15 cellular contexts compared by ENCODE assay signal in the genomic region with DNA sequence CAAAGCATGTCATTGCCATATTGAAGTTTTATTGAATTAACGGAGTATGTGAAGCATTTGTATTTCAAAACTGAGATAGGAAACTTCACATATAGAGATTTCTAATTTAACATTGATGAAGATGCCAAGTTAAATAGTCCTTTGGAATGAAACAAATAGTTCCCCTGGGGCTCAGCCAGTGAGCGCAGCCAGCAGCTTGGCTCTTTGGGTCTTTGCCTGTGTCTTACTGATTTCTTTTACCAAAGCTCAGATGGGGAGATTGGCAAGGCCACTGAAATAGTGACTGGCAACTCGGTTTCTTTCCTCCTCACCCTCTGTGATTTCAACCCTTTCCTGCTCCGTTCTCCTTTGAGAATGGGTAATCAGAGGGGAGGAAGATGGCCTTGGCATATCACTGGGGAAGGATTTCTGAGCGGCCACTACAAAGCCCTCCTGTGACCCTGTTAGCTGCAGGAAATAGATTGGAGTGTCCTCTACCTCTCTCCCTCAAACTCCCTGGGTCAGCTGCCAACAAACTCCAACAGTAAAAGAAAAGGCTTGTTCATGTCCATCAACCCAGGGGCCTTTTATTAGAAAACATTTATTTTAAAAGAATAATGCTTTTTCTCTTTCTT. TPM values are rescaled to one million over a fixed set of nuclear protein-coding genes. Genes with fewer than 3 reads are reported as not detected.
DNase-seq lines count a peak whose midpoint lies in the region; ATAC-seq and TF ChIP-seq lines count a peak whose summit lies in the region.
"Had no signal": no experiment of that assay in that cellular context is flagged by ENCODE, and none has a peak within 500 bp of the region (broad histone marks: within the 10 kb centered on the region; RNA-seq: fewer than 3 reads in every experiment).

No MANE protein-coding gene starts in this region.

- H3K4me1 ChIP-seq in gastrocnemius medialis = peaks cover 13 to 20% of the 10 kb centered on the region in 2 donors
- no peaks in the 10 kb centered on the region for H3K4me1 ChIP-seq in OCI-LY7 (ENCODE audit: insufficient read depth, low read length, poor library complexity, severe bottlenecking)
- peaks cover 0 to 7% (median 2%) of the 10 kb centered on the region in 4 donors for H3K4me1 ChIP-seq in sigmoid colon

- H4K20me1 ChIP-seq in OCI-LY7 (ENCODE audit: insufficient read depth, low read length) = no peaks in the 10 kb centered on the region

- intact Hi-C loops in gastrocnemius medialis (cut with DNase I; ENCODE audit: low total_unique reads) = no loop called here
- intact Hi-C loops in OCI-LY7 (cut with micrococcal nuclease; ENCODE audit: unreplicated experiment) = no loop called here
- intact Hi-C loops in sigmoid colon (cut with DNase I) = no loop called here

- H2AFZ ChIP-seq in OCI-LY7 (ENCODE audit: low read length) = no peak overlapping the region

- H3K36me3 ChIP-seq in gastrocnemius medialis (no peaks in the 10 kb centered on the region), OCI-LY7 (ENCODE audit: insufficient read depth, low read length) (no peaks in the 10 kb centered on the region), sigmoid colon (peaks cover 0 to 41% (median 18%) of the 10 kb centered on the region in 4 donors)

- H3K27ac ChIP-seq in gastrocnemius medialis = peak overlapping the region in 3 of 4 donors; percentile 55 to 63 (median 57)
- H3K27ac ChIP-seq in OCI-LY7 (ENCODE audit: low read depth, low read length, poor library complexity, severe bottlenecking) = no peak overlapping the region
- peak overlapping the region in 2 of 4 donors; percentile 25 to 68 for H3K27ac ChIP-seq in sigmoid colon

- CTCF ChIA-PET in OCI-LY7 (lab: Charles Lee; ENCODE audit: unreplicated experiment) = no interaction called here

- no peak for TF ChIP-seq EP300 in sigmoid colon (IDR thresholded peaks at IDR 0.05)

- DNase-seq in NCI-H446 (lab: John Stamatoyannopoulos, UW) = peak; percentile 28 to 67
- DNase-seq in dermis microvascular lymphatic vessel endothelial cell (ENCODE audit: low read depth in 2 of 2) = peak; percentile 15 to 56
- DNase-seq in left lobe of liver (ENCODE audit: low spot score) = peak; percentile 74
- no peak for DNase-seq in gastrocnemius medialis
- DNase-seq in OCI-LY7 (ENCODE audit: low spot score) = no peak
- DNase-seq in sigmoid colon = no peak
- no peak for DNase-seq in NCI-H774 (lab: John Stamatoyannopoulos, UW)
- DNase-seq: activated CD8-positive, alpha-beta memory T cell treated with anti-CD3 and anti-CD28 coated beads for 24 hours; cortex of kidney; EL; naive B cell; NCI-H1048; RPMI8226; T-cell had no signal

- no peaks in the 10 kb centered on the region for H3K9me3 ChIP-seq in gastrocnemius medialis
- no peaks in the 10 kb centered on the region for H3K9me3 ChIP-seq in OCI-LY7 (ENCODE audit: low read length)
- H3K9me3 ChIP-seq in sigmoid colon = no peaks in the 10 kb centered on the region

- WGBS in sigmoid colon, 2 donors = 81 to 88% methylated on average over 5 of the region's 5 CpGs

- no peaks in the 10 kb centered on the region for H3K27me3 ChIP-seq in gastrocnemius medialis
- no peaks in the 10 kb centered on the region for H3K27me3 ChIP-seq in sigmoid colon

- peak; percentile 93 for ATAC-seq in left lobe of liver
- peak; percentile 35 to 37 for ATAC-seq in gastrocnemius medialis
- ATAC-seq in GM18858 (IDR thresholded peaks at IDR 0.05; ENCODE audit: unreplicated experiment) = no peak
- ATAC-seq: T-cell had no signal

- in situ Hi-C loops in gastrocnemius medialis (cut with MboI; ENCODE audit: low sequenced_read_pairs in 4 of 4) = no loop called here

- no peak for TF ChIP-seq CTCF in gastrocnemius medialis (IDR thresholded peaks at IDR 0.05 in 4 of 5, conservative IDR thresholded peaks at IDR 0.05 in 1 of 5)
- TF ChIP-seq CTCF in OCI-LY7 (conservative IDR thresholded peaks at IDR 0.05; ENCODE audit: low read length) = no peak
- TF ChIP-seq CTCF in sigmoid colon (IDR thresholded peaks at IDR 0.05) = no peak

- H3K4me3 ChIP-seq in gastrocnemius medialis = no peak overlapping the region
- H3K4me3 ChIP-seq in OCI-LY7 (ENCODE audit: low read depth, low read length, poor library complexity, severe bottlenecking) = no peak overlapping the region
- H3K4me3 ChIP-seq in sigmoid colon = no peak overlapping the region

- BruUV-seq in OCI-LY7 (replicated peaks; lab: Mats Ljungman, UMichigan) = no TSS peak

- no peaks in the 10 kb centered on the region for H3K9me2 ChIP-seq in OCI-LY7 (ENCODE audit: insufficient read depth, low read length)

- no peak overlapping the region for H3K4me2 ChIP-seq in OCI-LY7 (ENCODE audit: low read length)

- H3K79me2 ChIP-seq in OCI-LY7 (ENCODE audit: insufficient read depth, low read depth, low read length) = no peaks in the 10 kb centered on the region

- POLR2A ChIA-PET in OCI-LY7 (lab: Charles Lee) = no interaction called here

- TF ChIP-seq POLR2A in gastrocnemius medialis (IDR thresholded peaks at IDR 0.05) (no peak), sigmoid colon (IDR thresholded peaks at IDR 0.05) (no peak)

RNA-seq across cellular contexts. Expression of a gene that starts 59.5 kb away (rescaled TPM):
- total RNA-seq in dermis microvascular lymphatic vessel endothelial cell (27.7 and 44.4 TPM in 2 replicates), left lobe of liver (14.9 TPM), gastrocnemius medialis (1 to 10 TPM; 2.8 to 4.8 (median 3.4) TPM), OCI-LY7 (2022) (0.04 TPM in 1 of 2 replicates, not detected in the other), sigmoid colon (10 to 100 TPM; 23.0 to 47.1 (median 31.5) TPM)
- not detected in 2 replicates for total RNA-seq in OCI-LY7 (2014; rRNA removed; shearing (Covaris generic))
- 1 to 10 TPM; 1.2 to 3.2 (median 3.0) TPM for polyA plus RNA-seq in sigmoid colon

Comparison
In these comparisons a context has a peak if more than half of its experiments do, and no peak if none do; other contexts are left out.
1. DNase-seq: peak in NCI-H446 (2 of 2), dermis microvascular lymphatic vessel endothelial cell (2 of 2) and left lobe of liver (single experiment); none in gastrocnemius medialis (0 of 2), OCI-LY7 (single experiment), sigmoid colon (single experiment) and NCI-H774 (single experiment).